In genomic region chr1:44684525-44684924, GRCh38 we compare ENCODE assay signal across 14 cellular contexts. TPM values are rescaled to one million over a fixed set of nuclear protein-coding genes. Genes with fewer than 3 reads are reported as not detected.
DNase-seq lines count a peak whose midpoint lies in the region; ATAC-seq, FAIRE-seq and TF ChIP-seq lines count a peak whose summit lies in the region.
"Had no signal": no experiment of that assay in that cellular context is flagged by ENCODE, and none has a peak within 500 bp of the region (broad histone marks: within the 10 kb centered on the region; RNA-seq: fewer than 3 reads in every experiment).

No MANE protein-coding gene starts in this region.

- TF ChIP-seq POLR2A in GM12891 (IDR thresholded peaks at IDR 0.05; ENCODE audit: low read depth, low read length) (no peak), ovary (IDR thresholded peaks at IDR 0.05) (no peak)

- H3K27ac Mint-ChIP-seq in natural killer cell treated with Interleukin-12 subunit alpha and Interleukin-12 subunit beta and Interleukin-15 and Interleukin-18, amount 100 ng/mL, for 72 hours, result no peak overlapping the region
- H3K27ac Mint-ChIP-seq: GM23338 had no signal

- no peak for TF ChIP-seq EP300 in ovary (IDR thresholded peaks at IDR 0.05)

- H3K36me3 ChIP-seq in ovary, result no peaks in the 10 kb centered on the region
- H3K36me3 ChIP-seq: esophagus squamous epithelium, Peyer's patch had no signal

- H3K9me3 Mint-ChIP-seq in natural killer cell treated with Interleukin-12 subunit alpha and Interleukin-12 subunit beta and Interleukin-15 and Interleukin-18, amount 100 ng/mL, for 72 hours, result no peaks in the 10 kb centered on the region
- H3K9me3 Mint-ChIP-seq: GM23338 had no signal

- DNase-seq in GM12891 (ENCODE audit: insufficient read length, low spot score) (peak; percentile 48), UCSD-AML1 (lab: John Stamatoyannopoulos, UW; ENCODE audit: unreplicated experiment) (peak; percentile 49), ovary (no peak), GOT3 (lab: John Stamatoyannopoulos, UW) (no peak), NCI-H748 treated with DMSO at 0.1 percent for 48 hours (lab: John Stamatoyannopoulos, UW) (no peak)
- DNase-seq in natural killer cell treated with Interleukin-12 subunit alpha and Interleukin-12 subunit beta and Interleukin-15 and Interleukin-18, amount 100 ng/mL, for 72 hours (ENCODE audit: low spot score), result no peak
- DNase-seq: activated CD4-positive, alpha-beta T cell treated with anti-CD3 and anti-CD28 coated beads, Interleukin-2, amount 50 U/mL, for 48 hours; Caco-2; esophagus squamous epithelium; psoas muscle had no signal

- no peak overlapping the region for H3K4me3 Mint-ChIP-seq in natural killer cell treated with Interleukin-12 subunit alpha and Interleukin-12 subunit beta and Interleukin-15 and Interleukin-18, amount 100 ng/mL, for 72 hours
- H3K4me3 Mint-ChIP-seq: GM23338 had no signal

- 93 to 100% (median 100%) methylated on average over 1 of the region's 1 CpG for WGBS in ovary, 3 donors

- no peaks in the 10 kb centered on the region for H3K4me1 Mint-ChIP-seq in natural killer cell treated with Interleukin-12 subunit alpha and Interleukin-12 subunit beta and Interleukin-15 and Interleukin-18, amount 100 ng/mL, for 72 hours (ENCODE audit: low read depth in 2 of 2)

- no peaks in the 10 kb centered on the region for H3K36me3 Mint-ChIP-seq in natural killer cell treated with Interleukin-12 subunit alpha and Interleukin-12 subunit beta and Interleukin-15 and Interleukin-18, amount 100 ng/mL, for 72 hours

- peak; percentile 92 for FAIRE-seq in GM12891 (lab: Jason Lieb, UNC)

- no peaks in the 10 kb centered on the region for H3K27me3 ChIP-seq in ovary
- H3K27me3 ChIP-seq: Peyer's patch had no signal

- TF ChIP-seq CTCF in ovary (IDR thresholded peaks at IDR 0.05), result no peak

- H3K4me1 ChIP-seq in ovary (ENCODE audit: insufficient read depth), result peaks cover 6% of the 10 kb centered on the region
- H3K4me1 ChIP-seq: Caco-2, esophagus squamous epithelium, Peyer's patch, psoas muscle had no signal

- no peak overlapping the region for H3K4me3 ChIP-seq in ovary
- H3K4me3 ChIP-seq: esophagus squamous epithelium, GM23338, Peyer's patch, psoas muscle had no signal

- no peak overlapping the region for H3K27ac ChIP-seq in ovary
- H3K27ac ChIP-seq: esophagus squamous epithelium, Peyer's patch, psoas muscle had no signal

- intact Hi-C loops in ovary (cut with DNase I), result no loop called here

- ATAC-seq in GM19455 (IDR thresholded peaks at IDR 0.05; ENCODE audit: unreplicated experiment) (peak; percentile 66), HG03139 (IDR thresholded peaks at IDR 0.05; ENCODE audit: unreplicated experiment) (peak; percentile 71)
- no peak for ATAC-seq in natural killer cell treated with Interleukin-12 subunit alpha and Interleukin-12 subunit beta and Interleukin-15 and Interleukin-18, amount 100 ng/mL, for 72 hours
- ATAC-seq: GM23338, psoas muscle had no signal

- H3K27me3 Mint-ChIP-seq in natural killer cell treated with Interleukin-12 subunit alpha and Interleukin-12 subunit beta and Interleukin-15 and Interleukin-18, amount 100 ng/mL, for 72 hours, result peaks cover 0 to 5% of the 10 kb centered on the region in 2 donors

- no peaks in the 10 kb centered on the region for H3K9me3 ChIP-seq in ovary
- H3K9me3 ChIP-seq: Caco-2, esophagus squamous epithelium, Peyer's patch, psoas muscle had no signal

TF ChIP-seq in GM12891, 5 proteins besides CTCF, POLR2A, EP300 and RAD21:
- TF ChIP-seq SPI1 (IDR thresholded peaks at IDR 0.05; ENCODE audit: low read depth, low read length) (peak; percentile 77), POLR2AphosphoS5 (IDR thresholded peaks at IDR 0.05; ENCODE audit: low read depth, low read length) (no peak), PAX5 (IDR thresholded peaks at IDR 0.05; ENCODE audit: insufficient read depth, low read length, severe bottlenecking) (peak; percentile 83), TAF1 (IDR thresholded peaks at IDR 0.05; ENCODE audit: low read depth, low read length) (no peak), POU2F2 (IDR thresholded peaks at IDR 0.05; ENCODE audit: low read depth, low read length) (peak; percentile 62; the same call in 1 of the 2 replicates)

RNA-seq across cellular contexts. Expression of gene ARMH1, which starts 10.0 kb away (rescaled TPM):
- polyA plus RNA-seq in GM12891 (2012; ENCODE audit: low read depth, missing spikeins), result 41.9 TPM
- 10 to 100 TPM in 1 of 7 donors, 1 to 10 TPM in 6; 3.1 to 13.8 (median 5.7) TPM for total RNA-seq in ovary
- 1 to 10 TPM; 3.3 to 9.6 TPM for polyA plus RNA-seq in ovary
- 1 to 10 TPM; 1.8 to 8.7 TPM for total RNA-seq in natural killer cell treated with Interleukin-12 subunit alpha and Interleukin-12 subunit beta and Interleukin-15 and Interleukin-18, amount 100 ng/mL, for 72 hours
- total RNA-seq: Caco-2 had no signal
- polyA plus RNA-seq: GM23338 had no signal

RNA-seq across cellular contexts. Expression of gene TMEM53, which starts 10.2 kb away (rescaled TPM):
- polyA plus RNA-seq in GM12891 (2012; ENCODE audit: low read depth, missing spikeins), result 9.4 TPM
- 10 to 100 TPM in 5 of 7 donors, 1 to 10 TPM in 2; 5.1 to 17.9 (median 11.4) TPM for total RNA-seq in ovary
- 10 to 100 TPM in 1 of 2 donors, 1 to 10 TPM in 1; 4.1 to 13.8 TPM for polyA plus RNA-seq in ovary
- 1 to 10 TPM; 2.8 to 3.8 TPM for total RNA-seq in natural killer cell treated with Interleukin-12 subunit alpha and Interleukin-12 subunit beta and Interleukin-15 and Interleukin-18, amount 100 ng/mL, for 72 hours

RNA-seq across cellular contexts. Expression of gene RNU5D-1, which starts 46.4 kb away (rescaled TPM):
- polyA plus RNA-seq in GM12891 (2012; ENCODE audit: low read depth, missing spikeins), result not detected
- not detected for total RNA-seq in ovary
- not detected for polyA plus RNA-seq in ovary
- total RNA-seq in natural killer cell treated with Interleukin-12 subunit alpha and Interleukin-12 subunit beta and Interleukin-15 and Interleukin-18, amount 100 ng/mL, for 72 hours, result not detected
- total RNA-seq: esophagus squamous epithelium, GM23338, Peyer's patch, psoas muscle had no signal
- polyA plus RNA-seq: GM23338, psoas muscle had no signal

RNA-seq across cellular contexts. Expression of gene KIF2C, which starts 55.1 kb away (rescaled TPM):
- 36.3 TPM for polyA plus RNA-seq in GM12891 (2012; ENCODE audit: low read depth, missing spikeins)
- total RNA-seq in ovary, result 1 to 10 TPM in 2 of 7 donors, under 1 TPM in 5; 0.23 to 1.4 (median 0.53) TPM
- polyA plus RNA-seq in ovary, result 1 to 10 TPM in 1 of 2 donors, under 1 TPM in 1; 0.96 to 1.5 TPM
- total RNA-seq in natural killer cell treated with Interleukin-12 subunit alpha and Interleukin-12 subunit beta and Interleukin-15 and Interleukin-18, amount 100 ng/mL, for 72 hours, result 10 to 100 TPM; 44.5 to 97.0 TPM

Comparison
In these comparisons a context has a peak if more than half of its experiments do, and no peak if none do; other contexts are left out.
1. DNase-seq: peak in GM12891 (single experiment) and UCSD-AML1 (single experiment); none in ovary (0 of 5), GOT3 (single experiment), natural killer cell treated with Interleukin-12 subunit alpha and Interleukin-12 subunit beta and Interleukin-15 and Interleukin-18, amount 100 ng/mL, for 72 hours (single experiment) and NCI-H748 treated with DMSO at 0.1 percent for 48 hours (single experiment).
2. ATAC-seq: peak in GM19455 (single experiment) and HG03139 (single experiment); none in natural killer cell treated with Interleukin-12 subunit alpha and Interleukin-12 subunit beta and Interleukin-15 and Interleukin-18, amount 100 ng/mL, for 72 hours (0 of 2).